ENCODE assay signal across 25 cellular contexts in the genomic region with DNA sequence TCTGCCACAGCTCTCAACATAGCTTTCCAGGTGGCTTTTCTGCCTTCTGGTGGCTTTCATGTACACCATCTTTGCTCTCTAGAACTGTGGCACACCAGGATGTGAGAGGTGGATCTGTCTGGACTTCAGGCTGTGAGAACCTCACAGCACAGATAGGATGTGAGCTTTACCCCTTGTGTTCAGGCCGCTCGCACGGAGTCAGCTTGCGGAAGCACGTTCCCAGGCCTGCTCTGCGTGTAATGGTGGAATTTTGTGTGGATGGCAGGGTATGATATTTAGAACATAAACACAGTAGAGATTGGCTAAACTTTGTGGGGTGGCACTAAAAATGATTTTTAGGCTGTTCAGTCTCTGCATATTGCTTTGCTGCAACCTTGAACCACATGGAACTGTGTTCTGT.
DNase-seq lines count a peak whose midpoint lies in the region; ATAC-seq, FAIRE-seq and TF ChIP-seq lines count a peak whose summit lies in the region.
"Had no signal": no experiment of that assay in that cellular context is flagged by ENCODE, and none has a peak within 500 bp of the region (broad histone marks: within the 10 kb centered on the region; RNA-seq: fewer than 3 reads in every experiment).

No MANE protein-coding gene starts in this region.

- peaks cover 100% of the 10 kb centered on the region for H3K79me2 ChIP-seq in osteoblast (ENCODE audit: insufficient read depth, low read length)

- H3K4me3 ChIP-seq in dorsolateral prefrontal cortex: no peak overlapping the region
- H3K4me3 ChIP-seq in osteoblast (ENCODE audit: insufficient read depth, low read length): no peak overlapping the region
- H3K4me3 ChIP-seq in thyroid gland (replicated peaks in 1 of 3): no peak overlapping the region
- H3K4me3 ChIP-seq: suprapubic skin had no signal

- H3K36me3 Mint-ChIP-seq in T-cell: peaks cover 34% of the 10 kb centered on the region
- peaks cover 4% of the 10 kb centered on the region for H3K36me3 Mint-ChIP-seq in activated CD4-positive, alpha-beta memory T cell treated with anti-CD3 and anti-CD28 coated beads for 36 hours
- H3K36me3 Mint-ChIP-seq: IgD-negative memory B cell had no signal

- H3K9me3 ChIP-seq in osteoblast (ENCODE audit: low read depth, low read length) (no peaks in the 10 kb centered on the region), thyroid gland (no peaks in the 10 kb centered on the region)
- H3K9me3 ChIP-seq: suprapubic skin had no signal

- ATAC-seq in T-cell (replicated peaks in 1 of 4): no peak
- ATAC-seq: Right ventricle myocardium inferior had no signal

- H3K27me3 ChIP-seq in dorsolateral prefrontal cortex: no peaks in the 10 kb centered on the region
- H3K27me3 ChIP-seq in osteoblast (ENCODE audit: insufficient read depth, low read length): no peaks in the 10 kb centered on the region
- no peaks in the 10 kb centered on the region for H3K27me3 ChIP-seq in thyroid gland
- H3K27me3 ChIP-seq: suprapubic skin had no signal

- H3K4me2 ChIP-seq in osteoblast (ENCODE audit: insufficient read depth, low read length): no peak overlapping the region

- H3K27ac ChIP-seq in RWPE1: peak overlapping the region; percentile 53
- H3K27ac ChIP-seq in dorsolateral prefrontal cortex: peak overlapping the region in 53 of 59 donors; percentile 25 to 100 (median 88)
- peak overlapping the region; percentile 54 for H3K27ac ChIP-seq in osteoblast (ENCODE audit: low read depth, low read length)
- peak overlapping the region; percentile 76 for H3K27ac ChIP-seq in temporal lobe (ENCODE audit: low read depth, low read length)
- H3K27ac ChIP-seq in thyroid gland: no peak overlapping the region
- H3K27ac ChIP-seq: suprapubic skin had no signal

- no peaks in the 10 kb centered on the region for H3K4me1 Mint-ChIP-seq in T-cell
- no peaks in the 10 kb centered on the region for H3K4me1 Mint-ChIP-seq in activated CD4-positive, alpha-beta memory T cell treated with anti-CD3 and anti-CD28 coated beads for 36 hours (ENCODE audit: low read depth)
- H3K4me1 Mint-ChIP-seq: activated B cell treated with CpG ODN at 0.5 μM for 24 hours; activated CD4-positive, alpha-beta memory T cell treated with anti-CD3 and anti-CD28 coated beads, Interleukin-2, amount 10 ng/mL, durations not matched to agents 7 days and 5 days; activated naive CD8-positive, alpha-beta T cell treated with anti-CD3 and anti-CD28 coated beads for 36 hours; IgD-negative memory B cell had no signal

- no peak overlapping the region for H2AFZ ChIP-seq in osteoblast (ENCODE audit: low read length)

- peaks cover 36% of the 10 kb centered on the region for H3K4me1 ChIP-seq in osteoblast (ENCODE audit: insufficient read depth, low read length)
- H3K4me1 ChIP-seq in thyroid gland: peaks cover 25 to 40% of the 10 kb centered on the region in 2 donors

- TF ChIP-seq CTCF in RWPE1 (conservative IDR thresholded peaks at IDR 0.05; ENCODE audit: low read depth) (no peak), dorsolateral prefrontal cortex (IDR thresholded peaks at IDR 0.05 in 54 of 56, conservative IDR thresholded peaks at IDR 0.05 in 2 of 56; ENCODE audit: low read depth in 1 of 56, partially characterized antibody in 56 of 56) (no peak), osteoblast (IDR thresholded peaks at IDR 0.05; ENCODE audit: extremely low read depth, low read depth, low read length) (no peak), thyroid gland (IDR thresholded peaks at IDR 0.05) (no peak)

- TF ChIP-seq POLR2A in thyroid gland (IDR thresholded peaks at IDR 0.05): no peak

- CTCF ChIA-PET in RWPE1 (lab: Yijun Ruan, JAX): interaction anchor here (0.7 kb wide), 1 partner anchor 10 kb away, joined by 3 read pairs; no protein-coding TSS in a partner anchor
- CTCF ChIA-PET in T-cell (lab: Charles Lee): no interaction called here
- CTCF ChIA-PET in activated CD4-positive, alpha-beta memory T cell treated with anti-CD3 and anti-CD28 coated beads for 36 hours (lab: Charles Lee): no interaction called here

- intact Hi-C loops in dorsolateral prefrontal cortex (cut with DNase I): no loop called here
- intact Hi-C loops in activated CD4-positive, alpha-beta memory T cell treated with anti-CD3 and anti-CD28 coated beads for 36 hours (cut with micrococcal nuclease): no loop called here
- intact Hi-C loops in thyroid gland (cut with DNase I): no loop called here

- no peaks in the 10 kb centered on the region for H3K27me3 Mint-ChIP-seq in T-cell
- H3K27me3 Mint-ChIP-seq in activated CD4-positive, alpha-beta memory T cell treated with anti-CD3 and anti-CD28 coated beads for 36 hours: no peaks in the 10 kb centered on the region
- H3K27me3 Mint-ChIP-seq: activated B cell treated with CpG ODN at 0.5 μM for 24 hours; activated CD4-positive, alpha-beta memory T cell treated with anti-CD3 and anti-CD28 coated beads, Interleukin-2, amount 10 ng/mL, durations not matched to agents 7 days and 5 days; activated naive CD8-positive, alpha-beta T cell treated with anti-CD3 and anti-CD28 coated beads for 36 hours; CD4-positive, CD25-positive, alpha-beta regulatory T cell; IgD-negative memory B cell had no signal

- H4K20me1 ChIP-seq in osteoblast (ENCODE audit: insufficient read depth, low read length): peaks cover 93% of the 10 kb centered on the region

- no peaks in the 10 kb centered on the region for H3K9me3 Mint-ChIP-seq in T-cell
- no peaks in the 10 kb centered on the region for H3K9me3 Mint-ChIP-seq in activated CD4-positive, alpha-beta memory T cell treated with anti-CD3 and anti-CD28 coated beads for 36 hours
- H3K9me3 Mint-ChIP-seq: activated B cell treated with CpG ODN at 0.5 μM for 24 hours; activated CD4-positive, alpha-beta memory T cell treated with anti-CD3 and anti-CD28 coated beads, Interleukin-2, amount 10 ng/mL, durations not matched to agents 7 days and 5 days; activated naive CD8-positive, alpha-beta T cell treated with anti-CD3 and anti-CD28 coated beads for 36 hours; CD4-positive, CD25-positive, alpha-beta regulatory T cell; IgD-negative memory B cell had no signal

- H3K4me3 Mint-ChIP-seq in T-cell: no peak overlapping the region
- H3K4me3 Mint-ChIP-seq in activated CD4-positive, alpha-beta memory T cell treated with anti-CD3 and anti-CD28 coated beads for 36 hours: no peak overlapping the region
- H3K4me3 Mint-ChIP-seq: activated B cell treated with CpG ODN at 0.5 μM for 24 hours; activated CD4-positive, alpha-beta memory T cell treated with anti-CD3 and anti-CD28 coated beads, Interleukin-2, amount 10 ng/mL, durations not matched to agents 7 days and 5 days; activated naive CD8-positive, alpha-beta T cell treated with anti-CD3 and anti-CD28 coated beads for 36 hours; CD4-positive, CD25-positive, alpha-beta regulatory T cell had no signal

- H3K36me3 ChIP-seq in osteoblast (ENCODE audit: insufficient read depth, low read length): peaks cover 93% of the 10 kb centered on the region
- peaks cover 9 to 19% of the 10 kb centered on the region in 2 donors for H3K36me3 ChIP-seq in thyroid gland

- no peak overlapping the region for H3K27ac Mint-ChIP-seq in T-cell
- no peak overlapping the region for H3K27ac Mint-ChIP-seq in activated CD4-positive, alpha-beta memory T cell treated with anti-CD3 and anti-CD28 coated beads for 36 hours
- H3K27ac Mint-ChIP-seq: activated B cell treated with CpG ODN at 0.5 μM for 24 hours; activated CD4-positive, alpha-beta memory T cell treated with anti-CD3 and anti-CD28 coated beads, Interleukin-2, amount 10 ng/mL, durations not matched to agents 7 days and 5 days; activated naive CD8-positive, alpha-beta T cell treated with anti-CD3 and anti-CD28 coated beads for 36 hours; CD4-positive, CD25-positive, alpha-beta regulatory T cell had no signal

- POLR2A ChIA-PET in RWPE1 (lab: Yijun Ruan, JAX; ENCODE audit: low non-redundant PET): no interaction called here
- POLR2A ChIA-PET in T-cell (lab: Charles Lee): no interaction called here
- POLR2A ChIA-PET in activated CD4-positive, alpha-beta memory T cell treated with anti-CD3 and anti-CD28 coated beads for 36 hours (lab: Charles Lee): no interaction called here

- DNase-seq in RWPE1 (ENCODE audit: low spot score) (no peak), dorsolateral prefrontal cortex (no peak), osteoblast (ENCODE audit: insufficient read length, low spot score, missing footprints) (no peak), T-cell (no peak), GM19239 (ENCODE audit: insufficient read length, low spot score) (no peak), thyroid gland (no peak)
- no peak for DNase-seq in activated CD4-positive, alpha-beta memory T cell treated with anti-CD3 and anti-CD28 coated beads for 36 hours
- DNase-seq: activated B cell treated with CpG ODN at 0.5 μM for 24 hours; activated CD4-positive, alpha-beta memory T cell treated with anti-CD3 and anti-CD28 coated beads, Interleukin-2, amount 10 ng/mL, durations not matched to agents 7 days and 5 days; activated naive CD8-positive, alpha-beta T cell treated with anti-CD3 and anti-CD28 coated beads for 36 hours; CD4-positive, CD25-positive, alpha-beta regulatory T cell; effector CD8-positive, alpha-beta T cell; NCI-H1105 treated with DMSO at 0.1 percent for 48 hours; NCI-H2081; NCI-H345; NCI-H774; stimulated activated CD4-positive, alpha-beta T cell treated with anti-CD3 and anti-CD28 coated beads, Interleukin-2, amount 100 ng/mL, for 24 hours had no signal

- 96 to 97% methylated on average over 6 of the region's 6 CpGs for WGBS in thyroid gland, 2 donors

- no peak for FAIRE-seq in GM19239 (lab: Jason Lieb, UNC)
- FAIRE-seq: D721Med, frontal cortex, GM12891, islet of Langerhans had no signal

Comparison
In these comparisons a context has a peak if more than half of its experiments do, and no peak if none do; other contexts are left out.
1. H3K27ac ChIP-seq: peak in RWPE1 (single experiment), dorsolateral prefrontal cortex (53 of 59), osteoblast (single experiment) and temporal lobe (single experiment); none in thyroid gland (0 of 3).